24 cellular contexts compared by ENCODE assay signal in the genomic region with DNA sequence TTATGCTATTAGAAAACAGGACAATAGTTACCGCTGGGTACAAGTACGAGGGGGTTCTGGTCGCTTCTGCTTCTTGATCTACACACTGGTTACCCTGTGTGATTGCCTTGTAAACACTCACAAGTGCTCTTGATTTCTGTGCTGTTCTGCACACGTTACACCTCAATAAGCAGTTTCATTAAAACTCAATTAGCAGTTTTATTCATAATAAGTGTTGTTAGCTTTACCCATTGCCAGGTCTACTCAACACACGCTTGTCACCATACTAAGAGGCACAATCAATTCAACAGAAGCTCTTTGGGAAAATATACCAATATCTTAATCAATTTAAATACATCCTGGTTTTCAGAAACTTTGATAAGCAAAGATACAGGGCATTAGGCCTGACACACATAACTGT. TPM values are rescaled to one million over a fixed set of nuclear protein-coding genes. Genes with fewer than 3 reads are reported as not detected.
"Had no signal": no experiment of that assay in that cellular context is flagged by ENCODE, and none has a peak within 500 bp of the region (broad histone marks: within the 10 kb centered on the region; RNA-seq: fewer than 3 reads in every experiment).

No MANE protein-coding gene starts in this region.

- DNase-seq: colonic mucosa; effector CD4-positive, alpha-beta T cell; endodermal cell; erythroblast; foreskin keratinocyte; kidney; left cardiac atrium; left ventricle myocardium superior; mesenchymal stem cell; midbrain; posterior cingulate gyrus; spleen; stimulated activated CD4-positive, alpha-beta T cell treated with anti-CD3 and anti-CD28 coated beads, Interleukin-15, amount 100 ng/mL, for 24 hours; stimulated activated CD4-positive, alpha-beta T cell treated with anti-CD3 and anti-CD28 coated beads, Interleukin-1b, Interleukin-23, amount 100 ng/mL, for 48 hours; stimulated activated CD4-positive, alpha-beta T cell treated with anti-CD3 and anti-CD28 coated beads, Interleukin-4, amount 100 ng/mL, for 24 hours had no signal

- H3K4me2 ChIP-seq: hepatocyte had no signal

- H3K4me3 ChIP-seq: colonic mucosa, hepatocyte, lung, spleen, tibial nerve had no signal

- H3K9me3 ChIP-seq: colonic mucosa had no signal

- ATAC-seq: foreskin keratinocyte; left cardiac atrium; left ventricle myocardium superior; sciatic nerve; stimulated activated memory B cell treated with anti-CD40 and anti-IgM and Interleukin-4, amounts not matched to agents 10 μg/mL and 1 μg/mL and 100 μg/mL, for 72 hours had no signal

- H3K27me3 ChIP-seq: colonic mucosa, hepatocyte had no signal

- H2AFZ ChIP-seq: hepatocyte had no signal

- H3K4me1 ChIP-seq: colonic mucosa, foreskin keratinocyte had no signal

- H3K36me3 ChIP-seq: colonic mucosa, spleen, tibial nerve had no signal

- H3K27ac ChIP-seq: colonic mucosa, foreskin keratinocyte, hepatocyte, spleen, tibial nerve had no signal

- FAIRE-seq: endothelial cell of umbilical vein, kidney had no signal

RNA-seq across cellular contexts. Expression of gene BMP7, which starts 20.4 kb away (rescaled TPM):
- total RNA-seq: dermis microvascular lymphatic vessel endothelial cell, endothelial cell of umbilical vein, foreskin keratinocyte, osteocyte, pulmonary artery endothelial cell had no signal
- polyA plus RNA-seq: endothelial cell of umbilical vein, foreskin keratinocyte had no signal
